ENCODE assay signal across 7 cellular contexts in genomic region chr1:28369225-28369517, GRCh38. TPM values are rescaled to one million over a fixed set of nuclear protein-coding genes. Genes with fewer than 3 reads are reported as not detected.
DNase-seq lines count a peak whose midpoint lies in the region; ATAC-seq lines count a peak whose summit lies in the region.

No MANE protein-coding gene starts in this region.

- H3K4me3 ChIP-seq in HUES48 (ENCODE audit: low read depth, low read length) = peak overlapping the region; percentile 92; the same call in 1 of the 2 replicates
- peak overlapping the region; percentile 86 to 95 (median 89) for H3K4me3 ChIP-seq in subcutaneous abdominal adipose tissue (ENCODE audit: low read depth in 1 of 5, low read length in 5 of 5)

- H3K36me3 ChIP-seq in HUES48 (ENCODE audit: control insufficient read depth, insufficient read depth, low read length) (peaks cover 7% of the 10 kb centered on the region; the same call in 1 of the 2 replicates), subcutaneous abdominal adipose tissue (ENCODE audit: control insufficient read depth in 5 of 5, insufficient read depth in 5 of 5, low read length in 5 of 5) (no peaks in the 10 kb centered on the region)

- H3K27me3 Mint-ChIP-seq in activated naive CD8-positive, alpha-beta T cell = no peaks in the 10 kb centered on the region
- peaks cover 4 to 9% (median 6%) of the 10 kb centered on the region in 3 donors for H3K27me3 Mint-ChIP-seq in immature natural killer cell (ENCODE audit: low read depth in 3 of 3)

- H3K27ac ChIP-seq in HUES48 (ENCODE audit: low read depth, low read length) (peak overlapping the region; percentile 96), subcutaneous abdominal adipose tissue (ENCODE audit: low read depth, low read length) (peak overlapping the region; percentile 83)

- H3K9me3 Mint-ChIP-seq in activated naive CD8-positive, alpha-beta T cell (ENCODE audit: low read depth) = no peaks in the 10 kb centered on the region
- H3K9me3 Mint-ChIP-seq in immature natural killer cell = no peaks in the 10 kb centered on the region

- ATAC-seq in GM19463 (IDR thresholded peaks at IDR 0.05; ENCODE audit: unreplicated experiment) = no peak
- ATAC-seq in HG02571 (IDR thresholded peaks at IDR 0.05; ENCODE audit: unreplicated experiment) = no peak

- H3K9me3 ChIP-seq in HUES48 (ENCODE audit: control insufficient read depth, insufficient read depth, low read length) (no peaks in the 10 kb centered on the region), subcutaneous abdominal adipose tissue (ENCODE audit: control insufficient read depth in 5 of 5, low read length in 5 of 5) (no peaks in the 10 kb centered on the region)

- peaks cover 3% of the 10 kb centered on the region for H3K36me3 Mint-ChIP-seq in activated naive CD8-positive, alpha-beta T cell
- no peaks in the 10 kb centered on the region for H3K36me3 Mint-ChIP-seq in immature natural killer cell

- no peaks in the 10 kb centered on the region for H3K27me3 ChIP-seq in HUES48 (ENCODE audit: control insufficient read depth, insufficient read depth, low read length)
- no peaks in the 10 kb centered on the region for H3K27me3 ChIP-seq in subcutaneous abdominal adipose tissue (ENCODE audit: control insufficient read depth in 5 of 5, insufficient read depth in 4 of 5, low read length in 5 of 5)

- DNase-seq in immature natural killer cell (no peak), NCI-H69 (lab: John Stamatoyannopoulos, UW) (no peak)

- peaks cover 31% of the 10 kb centered on the region for H3K4me1 Mint-ChIP-seq in activated naive CD8-positive, alpha-beta T cell (ENCODE audit: low read depth)
- peaks cover 41 to 55% of the 10 kb centered on the region in 2 donors for H3K4me1 Mint-ChIP-seq in immature natural killer cell

- H3K27ac Mint-ChIP-seq in activated naive CD8-positive, alpha-beta T cell = peak overlapping the region; percentile 96
- peak overlapping the region; percentile 82 to 92 (median 88) for H3K27ac Mint-ChIP-seq in immature natural killer cell

- H3K4me1 ChIP-seq in HUES48 (ENCODE audit: control insufficient read depth, insufficient read depth, low read length) (peaks cover 12% of the 10 kb centered on the region), subcutaneous abdominal adipose tissue (ENCODE audit: control insufficient read depth in 5 of 5, insufficient read depth in 5 of 5, low read length in 5 of 5) (peaks cover 0 to 17% (median 14%) of the 10 kb centered on the region in 5 donors)

- peak overlapping the region; percentile 95 for H3K4me3 Mint-ChIP-seq in activated naive CD8-positive, alpha-beta T cell
- peak overlapping the region; percentile 91 to 95 (median 93) for H3K4me3 Mint-ChIP-seq in immature natural killer cell

- peak overlapping the region; percentile 88 for H3K9ac ChIP-seq in HUES48 (ENCODE audit: low read depth, low read length)
- peak overlapping the region in 4 of 5 donors; percentile 91 to 96 (median 94) for H3K9ac ChIP-seq in subcutaneous abdominal adipose tissue (ENCODE audit: low read length in 5 of 5)

RNA-seq across cellular contexts. Expression of gene PHACTR4, which starts 0.4 kb away (rescaled TPM):
- 10 to 100 TPM in 1 of 3 donors, 1 to 10 TPM in 2; 4.2 to 22.5 (median 6.9) TPM for polyA plus RNA-seq in immature natural killer cell

RNA-seq across cellular contexts. Expression of gene MED18, which starts 40.3 kb away (rescaled TPM):
- polyA plus RNA-seq in immature natural killer cell = 10 to 100 TPM in 1 of 3 donors, 1 to 10 TPM in 2; 2.3 to 15.8 (median 4.5) TPM
